In genomic region chr21:44828362-44829056, GRCh38 we compare ENCODE assay signal across 1 cellular context.
TF ChIP-seq lines count a peak whose summit lies in the region.

No MANE protein-coding gene starts in this region.

TF ChIP-seq in GM12878, 131 proteins besides CTCF, POLR2A, EP300 and RAD21:
- TF ChIP-seq IKZF2 (IDR thresholded peaks at IDR 0.05) (no peak), ASH2L (IDR thresholded peaks at IDR 0.05; ENCODE audit: borderline replicate concordance, low read depth) (no peak), CBX5 (IDR thresholded peaks at IDR 0.05; ENCODE audit: low read depth) (0 out of 2 replicates have a peak, but pooled peaks have one; percentile 33), DPF2 (IDR thresholded peaks at IDR 0.05) (no peak)
- TF ChIP-seq, protein P1, sequence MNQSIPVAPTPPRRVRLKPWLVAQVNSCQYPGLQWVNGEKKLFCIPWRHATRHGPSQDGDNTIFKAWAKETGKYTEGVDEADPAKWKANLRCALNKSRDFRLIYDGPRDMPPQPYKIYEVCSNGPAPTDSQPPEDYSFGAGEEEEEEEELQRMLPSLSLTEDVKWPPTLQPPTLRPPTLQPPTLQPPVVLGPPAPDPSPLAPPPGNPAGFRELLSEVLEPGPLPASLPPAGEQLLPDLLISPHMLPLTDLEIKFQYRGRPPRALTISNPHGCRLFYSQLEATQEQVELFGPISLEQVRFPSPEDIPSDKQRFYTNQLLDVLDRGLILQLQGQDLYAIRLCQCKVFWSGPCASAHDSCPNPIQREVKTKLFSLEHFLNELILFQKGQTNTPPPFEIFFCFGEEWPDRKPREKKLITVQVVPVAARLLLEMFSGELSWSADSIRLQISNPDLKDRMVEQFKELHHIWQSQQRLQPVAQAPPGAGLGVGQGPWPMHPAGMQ (IDR thresholded peaks at IDR 0.05; ENCODE audit: borderline replicate concordance) = no peak
